22 cellular contexts compared by ENCODE assay signal in the genomic region with DNA sequence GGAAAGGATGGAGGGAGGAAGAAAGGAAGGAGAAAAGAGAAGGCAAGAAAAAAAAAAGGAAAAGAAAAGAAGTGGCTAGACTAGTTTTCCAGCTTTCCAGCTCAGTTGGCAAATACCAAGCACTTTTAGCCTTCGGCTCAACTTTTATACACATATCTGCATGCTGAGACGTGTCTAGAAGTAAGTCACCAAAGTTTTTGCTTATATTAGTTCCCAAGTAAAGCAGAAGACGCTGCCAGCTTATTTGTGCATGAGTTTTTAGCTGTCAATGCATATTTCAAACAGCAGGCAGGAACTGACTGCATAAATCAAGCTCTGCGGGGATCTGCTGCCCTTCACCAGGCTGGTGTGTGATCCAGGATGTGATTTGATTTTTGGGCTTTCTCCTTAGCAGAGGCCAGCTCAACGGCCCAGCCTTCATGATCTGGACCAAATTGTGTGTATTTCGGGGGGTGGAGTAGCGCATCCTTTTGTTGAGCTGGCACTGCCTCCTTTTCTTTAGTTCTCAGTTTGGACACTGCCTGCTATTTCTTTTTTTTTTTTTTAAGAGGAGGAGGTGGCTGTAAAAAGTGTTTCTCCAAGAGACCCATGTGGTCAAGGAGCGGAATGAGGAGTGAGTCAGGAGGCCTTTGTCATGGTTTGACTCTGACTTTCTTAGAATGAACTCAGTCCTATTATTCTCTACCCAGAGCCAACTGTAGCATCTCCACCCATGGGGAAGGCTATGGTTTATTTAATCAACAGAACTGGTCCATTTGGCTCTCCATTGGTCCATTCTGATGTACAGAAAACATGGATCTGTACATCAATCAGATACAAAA.
A peak's percentile ranks its signal among the peaks of the same experiment; 100 is the strongest.
DNase-seq lines count a peak whose midpoint lies in the region; TF ChIP-seq lines count a peak whose summit lies in the region.
"Had no signal": no experiment of that assay in that cellular context is flagged by ENCODE, and none has a peak within 500 bp of the region (broad histone marks: within the 10 kb centered on the region; RNA-seq: fewer than 3 reads in every experiment).

No MANE protein-coding gene starts in this region.

- H2BK15ac ChIP-seq in mesenchymal stem cell (ENCODE audit: low read depth, poor library complexity, severe bottlenecking): no peak overlapping the region

- no TSS peak for BruUV-seq in mammary epithelial cell (replicated peaks; lab: Mats Ljungman, UMichigan)

- peak overlapping the region; percentile 58 for H2AFZ ChIP-seq in mammary epithelial cell (ENCODE audit: low read depth, low read length)
- H2AFZ ChIP-seq in mesenchymal stem cell (ENCODE audit: low read depth, low read length): no peak overlapping the region

- H3K9me3 ChIP-seq in MG63: no peaks in the 10 kb centered on the region; the same call in 1 of the 2 replicates
- H3K9me3 ChIP-seq in mammary epithelial cell (replicated peaks; ENCODE audit: insufficient read depth, low read length): no peaks in the 10 kb centered on the region
- H3K9me3 ChIP-seq in mesenchymal stem cell (ENCODE audit: control insufficient read depth, low read length): no peaks in the 10 kb centered on the region
- no peaks in the 10 kb centered on the region for H3K9me3 ChIP-seq in CD4-positive, alpha-beta memory T cell (ENCODE audit: control insufficient read depth in 1 of 2, low read length in 2 of 2)
- H3K9me3 ChIP-seq: A549, colonic mucosa, gastrocnemius medialis, ovary had no signal

- H4K8ac ChIP-seq in mesenchymal stem cell (ENCODE audit: low read length): no peak overlapping the region

- H3K4me1 ChIP-seq in mammary epithelial cell (ENCODE audit: insufficient read depth, low read length) (peaks cover 17% of the 10 kb centered on the region), mesenchymal stem cell (ENCODE audit: control insufficient read depth, insufficient read depth, low read depth, low read length) (no peaks in the 10 kb centered on the region)
- no peaks in the 10 kb centered on the region for H3K4me1 ChIP-seq in CD4-positive, alpha-beta memory T cell (ENCODE audit: insufficient read depth, low read length)
- H3K4me1 ChIP-seq: A549, colonic mucosa, gastrocnemius medialis had no signal

- no peaks in the 10 kb centered on the region for H3K4me1 Mint-ChIP-seq in CD4-positive, alpha-beta memory T cell
- H3K4me1 Mint-ChIP-seq: naive thymus-derived CD4-positive, alpha-beta T cell had no signal

- H3K27me3 ChIP-seq in MG63 (no peaks in the 10 kb centered on the region), mammary epithelial cell (ENCODE audit: insufficient read depth, low read length) (no peaks in the 10 kb centered on the region), mesenchymal stem cell (ENCODE audit: control insufficient read depth in 1 of 2, insufficient read depth in 1 of 2, low read length in 2 of 2) (peaks cover 0 to 4% of the 10 kb centered on the region in 2 experiments)
- no peaks in the 10 kb centered on the region for H3K27me3 ChIP-seq in CD4-positive, alpha-beta memory T cell (ENCODE audit: insufficient read depth, low read length)
- H3K27me3 ChIP-seq: colonic mucosa, gastrocnemius medialis, ovary had no signal

- H3K79me2 ChIP-seq in mammary epithelial cell (ENCODE audit: insufficient read depth, low read length): no peaks in the 10 kb centered on the region

- peaks cover 0 to 12% (median 2%) of the 10 kb centered on the region in 8 donors for H3K9me3 Mint-ChIP-seq in CD4-positive, alpha-beta memory T cell

- no peak overlapping the region for H3K18ac ChIP-seq in mesenchymal stem cell (ENCODE audit: low read depth in 1 of 2, low read length in 2 of 2)

- H3K14ac ChIP-seq in mesenchymal stem cell (ENCODE audit: low read length in 2 of 2): no peak overlapping the region

- CTCF ChIA-PET in mammary epithelial cell (lab: Charles Lee; ENCODE audit: low non-redundant PET): interaction anchor here (1.1 kb wide), 1 partner anchor 54 kb away, joined by 4 read pairs; no protein-coding TSS in a partner anchor
- CTCF ChIA-PET in CD4-positive, alpha-beta memory T cell (lab: Charles Lee; ENCODE audit: partially characterized antibody): interaction anchor here (0.6 kb wide), 1 partner anchor 63 kb away, joined by 3 read pairs; no protein-coding TSS in a partner anchor

- H2AK5ac ChIP-seq in mesenchymal stem cell (ENCODE audit: low read length, severe bottlenecking): no peak overlapping the region

- intact Hi-C loops in mammary epithelial cell (cut with micrococcal nuclease): no loop called here
- intact Hi-C loops in CD4-positive, alpha-beta memory T cell (cut with micrococcal nuclease): no loop called here

- H3K27ac ChIP-seq in mammary epithelial cell (ENCODE audit: insufficient read depth, low read depth, low read length): peak overlapping the region; percentile 64
- no peak overlapping the region for H3K27ac ChIP-seq in mesenchymal stem cell (ENCODE audit: low read length, poor library complexity, severe bottlenecking)
- no peak overlapping the region for H3K27ac ChIP-seq in CD4-positive, alpha-beta memory T cell (ENCODE audit: low read depth, low read length)
- H3K27ac ChIP-seq: A549, colonic mucosa, gastrocnemius medialis, ovary had no signal

- no peak overlapping the region for H4K91ac ChIP-seq in mesenchymal stem cell (ENCODE audit: low read length)

- POLR2A ChIA-PET in CD4-positive, alpha-beta memory T cell (lab: Charles Lee; ENCODE audit: partially characterized antibody): no interaction called here

- in situ Hi-C loops in mammary epithelial cell (cut with MboI; ENCODE audit: low sequenced_read_pairs in 2 of 2): loop anchor here in 1 of 2 donors (5.0 kb wide), 1 partner anchor 81 kb away; no protein-coding TSS in a partner anchor

- dilution Hi-C loops in mammary epithelial cell (cut with HindIII; ENCODE audit: low sequenced_read_pairs): no loop called here

- H3K9ac ChIP-seq in mammary epithelial cell (ENCODE audit: insufficient read depth, low read length) (peak overlapping the region; percentile 38), mesenchymal stem cell (ENCODE audit: low read length) (peak overlapping the region; percentile 17)

- no peak overlapping the region for H2BK120ac ChIP-seq in mesenchymal stem cell (ENCODE audit: low read depth, low read length)

- H3K4me3 Mint-ChIP-seq in CD4-positive, alpha-beta memory T cell: no peak overlapping the region
- H3K4me3 Mint-ChIP-seq: brain; naive thymus-derived CD4-positive, alpha-beta T cell had no signal

- H3K36me3 ChIP-seq in MG63 (no peaks in the 10 kb centered on the region), mammary epithelial cell (ENCODE audit: insufficient read depth, low read length) (no peaks in the 10 kb centered on the region), mesenchymal stem cell (ENCODE audit: control insufficient read depth in 1 of 2, insufficient read depth in 2 of 2, low read depth in 1 of 2, low read length in 2 of 2) (no peaks in the 10 kb centered on the region)
- no peaks in the 10 kb centered on the region for H3K36me3 ChIP-seq in CD4-positive, alpha-beta memory T cell (ENCODE audit: insufficient read depth, low read length)
- H3K36me3 ChIP-seq: colonic mucosa, gastrocnemius medialis, ovary had no signal

- H4K20me1 ChIP-seq in mammary epithelial cell (ENCODE audit: insufficient read depth, low read length): no peaks in the 10 kb centered on the region

- no peak overlapping the region for H3K4me3 ChIP-seq in AG10803 (ENCODE audit: low read length)
- H3K4me3 ChIP-seq in MG63: no peak overlapping the region
- peak overlapping the region in 2 of 3 experiments; percentile 9 to 35 for H3K4me3 ChIP-seq in mammary epithelial cell (replicated peaks in 1 of 3; ENCODE audit: insufficient read depth in 1 of 3, low read depth in 2 of 3, low read length in 3 of 3)
- H3K4me3 ChIP-seq in mesenchymal stem cell (ENCODE audit: insufficient read depth in 1 of 2, low read depth in 1 of 2, low read length in 2 of 2): no peak overlapping the region
- no peak overlapping the region for H3K4me3 ChIP-seq in CD4-positive, alpha-beta memory T cell (ENCODE audit: low read length in 2 of 2)
- H3K4me3 ChIP-seq: A549, colonic mucosa, gastrocnemius medialis, ovary had no signal

- H3K4me2 ChIP-seq in mammary epithelial cell (ENCODE audit: insufficient read depth, low read depth, low read length) (peak overlapping the region; percentile 85), mesenchymal stem cell (ENCODE audit: low read length, poor library complexity, severe bottlenecking) (no peak overlapping the region)
- H3K4me2 ChIP-seq: A549 had no signal

- WGBS in mammary epithelial cell (ENCODE audit: low coverage, missing lambda C conversion rate): 0% methylated on average over 7 of the region's 8 CpGs
- WGBS in mesenchymal stem cell: 61% methylated on average over 7 of the region's 8 CpGs

- H3K79me1 ChIP-seq in mesenchymal stem cell (replicated peaks; ENCODE audit: low read length, poor library complexity, severe bottlenecking): no peaks in the 10 kb centered on the region

- no peak overlapping the region for H2BK12ac ChIP-seq in mesenchymal stem cell (ENCODE audit: low read length in 2 of 2)

- H3K36me3 Mint-ChIP-seq in CD4-positive, alpha-beta memory T cell: no peaks in the 10 kb centered on the region
- H3K36me3 Mint-ChIP-seq: brain; naive thymus-derived CD4-positive, alpha-beta T cell had no signal

- peaks cover 8 to 10% of the 10 kb centered on the region in 2 donors for H3K27me3 Mint-ChIP-seq in CD4-positive, alpha-beta memory T cell

- TF ChIP-seq CTCF in AG10803 (conservative IDR thresholded peaks at IDR 0.05; ENCODE audit: low read length): no peak
- TF ChIP-seq CTCF in mammary epithelial cell (conservative IDR thresholded peaks at IDR 0.05 in 1 of 2, IDR thresholded peaks at IDR 0.05 in 1 of 2; ENCODE audit: extremely low read depth in 1 of 2, insufficient read depth in 1 of 2, low read depth in 1 of 2, low read length in 2 of 2): no peak
- no peak for TF ChIP-seq CTCF in GM20000 (IDR thresholded peaks at IDR 0.05; ENCODE audit: extremely low read depth, missing control alignments)

- no peak overlapping the region for H2BK5ac ChIP-seq in mesenchymal stem cell (ENCODE audit: low read depth, low read length, poor library complexity, severe bottlenecking)

- peak overlapping the region in 1 of 7 donors; percentile 20 for H3K27ac Mint-ChIP-seq in CD4-positive, alpha-beta memory T cell
- H3K27ac Mint-ChIP-seq: brain had no signal

- DNase-seq in AG10803 (ENCODE audit: low read depth) (peak; percentile 13), MG63 (peak; percentile 91), mammary epithelial cell (peak; percentile 69), mesenchymal stem cell (no peak), DMS 273 treated with DMSO at 0.1 percent for 48 hours (lab: John Stamatoyannopoulos, UW) (no peak), GM19238 (ENCODE audit: insufficient read length, low spot score) (no peak), GM20000 (ENCODE audit: low spot score) (no peak)
- no peak for DNase-seq in CD4-positive, alpha-beta memory T cell
- DNase-seq: activated CD4-positive, alpha-beta T cell treated with anti-CD3 and anti-CD28 coated beads for 4 hours; C1 segment of cervical spinal cord; colonic mucosa; gastrocnemius medialis; GDM1; HCEC 1CT; kidney glomerular epithelial cell; naive thymus-derived CD4-positive, alpha-beta T cell; NCI-H1436; NCI-H2171; ovary; right cardiac atrium had no signal

- H3K4ac ChIP-seq in mesenchymal stem cell (ENCODE audit: low read depth in 1 of 2, low read length in 2 of 2): no peak overlapping the region

- H3K23ac ChIP-seq in mesenchymal stem cell (ENCODE audit: low read length in 2 of 2): no peak overlapping the region

Comparison
In these comparisons a context has a peak if more than half of its experiments do, and no peak if none do; other contexts are left out.
1. DNase-seq: peak in AG10803 (single experiment), MG63 (single experiment) and mammary epithelial cell (single experiment); none in mesenchymal stem cell (single experiment), DMS 273 treated with DMSO at 0.1 percent for 48 hours (single experiment), GM19238 (single experiment), CD4-positive, alpha-beta memory T cell (0 of 5) and GM20000 (single experiment).
2. H3K4me3 ChIP-seq: peak in mammary epithelial cell (2 of 3); none in AG10803 (single experiment), MG63 (single experiment), mesenchymal stem cell (0 of 2) and CD4-positive, alpha-beta memory T cell (0 of 2).